Comparison of ENCODE assay signal across 1 cellular context in genomic region chr2:74833418-74834233, GRCh38.
A peak's percentile ranks its signal among the peaks of the same experiment; 100 is the strongest.
TF ChIP-seq lines count a peak whose summit lies in the region.

Gene HK2, plus strand, starts transcription at chr2:74834127. Its CDS starts 454 bp downstream, at chr2:74834581.

TF ChIP-seq in HepG2, 621 proteins besides CTCF, POLR2A, EP300 and RAD21 (continued from another document and continues in another):
- TF ChIP-seq DPF2 (CRISPR knock-in tag; IDR thresholded peaks at IDR 0.05; ENCODE audit: borderline replicate concordance, low read depth) (no peak), ZNF496 (CRISPR knock-in tag; IDR thresholded peaks at IDR 0.05; ENCODE audit: insufficient replicate concordance) (no peak), FOXA1 (IDR thresholded peaks at IDR 0.05) (no peak), FOXA1 (CRISPR knock-in tag; IDR thresholded peaks at IDR 0.05) (no peak), JUN (CRISPR knock-in tag; IDR thresholded peaks at IDR 0.05) (no peak), ZNF749 (CRISPR knock-in tag; IDR thresholded peaks at IDR 0.05; ENCODE audit: borderline replicate concordance) (no peak), ARNT2 (CRISPR knock-in tag; IDR thresholded peaks at IDR 0.05; ENCODE audit: low read depth) (0 out of 2 replicates have a peak, but pooled peaks have one; percentile 39), ZFP36L2 (CRISPR knock-in tag; IDR thresholded peaks at IDR 0.05) (no peak), ZNF354B (CRISPR knock-in tag; IDR thresholded peaks at IDR 0.05) (no peak), ZBTB3 (CRISPR knock-in tag; IDR thresholded peaks at IDR 0.05; ENCODE audit: borderline replicate concordance, low read depth) (no peak), ZNF3 (CRISPR knock-in tag; IDR thresholded peaks at IDR 0.05) (no peak), ZEB1 (IDR thresholded peaks at IDR 0.05; ENCODE audit: insufficient replicate concordance, low read depth) (no peak), HNRNPK (IDR thresholded peaks at IDR 0.05; ENCODE audit: low read depth, low read length, poor library complexity, severe bottlenecking) (no peak), ZBTB38 (CRISPR knock-in tag; IDR thresholded peaks at IDR 0.05) (peak; percentile 85), BRD4 (CRISPR knock-in tag; IDR thresholded peaks at IDR 0.05) (peak; percentile 14; the same call in 1 of the 2 replicates), ZNF615 (CRISPR knock-in tag; IDR thresholded peaks at IDR 0.05; ENCODE audit: borderline replicate concordance) (no peak), ZNF549 (CRISPR knock-in tag; IDR thresholded peaks at IDR 0.05) (no peak), ZNF383 (CRISPR knock-in tag; IDR thresholded peaks at IDR 0.05; ENCODE audit: borderline replicate concordance) (peak; percentile 71; the same call in 1 of the 2 replicates), PTBP1 (IDR thresholded peaks at IDR 0.05; ENCODE audit: low read depth, low read length, poor library complexity, severe bottlenecking) (no peak), CBFB (CRISPR knock-in tag; IDR thresholded peaks at IDR 0.05) (no peak), PLRG1 (conservative IDR thresholded peaks at IDR 0.05) (no peak), ZNF138 (CRISPR knock-in tag; IDR thresholded peaks at IDR 0.05; ENCODE audit: low read depth) (peak; percentile 25), KDM2A (CRISPR knock-in tag; IDR thresholded peaks at IDR 0.05; ENCODE audit: borderline replicate concordance, low read depth) (peak; percentile 75), HES4 (CRISPR knock-in tag; IDR thresholded peaks at IDR 0.05; ENCODE audit: borderline replicate concordance) (no peak), ZNF224 (CRISPR knock-in tag; IDR thresholded peaks at IDR 0.05) (no peak), BCL6 (CRISPR knock-in tag; IDR thresholded peaks at IDR 0.05) (peak; percentile 4), NONO (IDR thresholded peaks at IDR 0.05) (no peak), NONO (CRISPR knock-in tag; conservative IDR thresholded peaks at IDR 0.05) (peak; percentile 18; the same call in 1 of the 2 replicates), CCDC6 (CRISPR knock-in tag; IDR thresholded peaks at IDR 0.05) (no peak), ZNF646 (CRISPR knock-in tag; IDR thresholded peaks at IDR 0.05) (no peak), TOPORS (CRISPR knock-in tag; IDR thresholded peaks at IDR 0.05) (no peak), PPARG (CRISPR knock-in tag; conservative IDR thresholded peaks at IDR 0.05) (peak; percentile 40; the same call in 1 of the 2 replicates), FOXK2 (IDR thresholded peaks at IDR 0.05) (no peak), NKX3-1 (CRISPR knock-in tag; IDR thresholded peaks at IDR 0.05) (0 out of 2 replicates have a peak, but pooled peaks have one; percentile 70), HCFC1 (IDR thresholded peaks at IDR 0.05; ENCODE audit: low read depth, low read length) (no peak), HOXA3 (CRISPR knock-in tag; IDR thresholded peaks at IDR 0.05) (peak; percentile 71), ZNF543 (CRISPR knock-in tag; IDR thresholded peaks at IDR 0.05) (peak; percentile 54; the same call in 1 of the 2 replicates), ELF1 (CRISPR knock-in tag; IDR thresholded peaks at IDR 0.05) (no peak; the same call in 1 of the 2 replicates), ZSCAN31 (CRISPR knock-in tag; IDR thresholded peaks at IDR 0.05; ENCODE audit: low read depth) (no peak), KLF15 (CRISPR knock-in tag; IDR thresholded peaks at IDR 0.05; ENCODE audit: borderline replicate concordance) (peak; percentile 91)
- TF ChIP-seq, protein P1, sequence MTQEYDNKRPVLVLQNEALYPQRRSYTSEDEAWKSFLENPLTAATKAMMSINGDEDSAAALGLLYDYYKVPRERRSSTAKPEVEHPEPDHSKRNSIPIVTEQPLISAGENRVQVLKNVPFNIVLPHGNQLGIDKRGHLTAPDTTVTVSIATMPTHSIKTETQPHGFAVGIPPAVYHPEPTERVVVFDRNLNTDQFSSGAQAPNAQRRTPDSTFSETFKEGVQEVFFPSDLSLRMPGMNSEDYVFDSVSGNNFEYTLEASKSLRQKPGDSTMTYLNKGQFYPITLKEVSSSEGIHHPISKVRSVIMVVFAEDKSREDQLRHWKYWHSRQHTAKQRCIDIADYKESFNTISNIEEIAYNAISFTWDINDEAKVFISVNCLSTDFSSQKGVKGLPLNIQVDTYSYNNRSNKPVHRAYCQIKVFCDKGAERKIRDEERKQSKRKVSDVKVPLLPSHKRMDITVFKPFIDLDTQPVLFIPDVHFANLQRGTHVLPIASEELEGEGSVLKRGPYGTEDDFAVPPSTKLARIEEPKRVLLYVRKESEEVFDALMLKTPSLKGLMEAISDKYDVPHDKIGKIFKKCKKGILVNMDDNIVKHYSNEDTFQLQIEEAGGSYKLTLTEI (CRISPR knock-in tag; conservative IDR thresholded peaks at IDR 0.05): no peak
- TF ChIP-seq, protein P2, sequence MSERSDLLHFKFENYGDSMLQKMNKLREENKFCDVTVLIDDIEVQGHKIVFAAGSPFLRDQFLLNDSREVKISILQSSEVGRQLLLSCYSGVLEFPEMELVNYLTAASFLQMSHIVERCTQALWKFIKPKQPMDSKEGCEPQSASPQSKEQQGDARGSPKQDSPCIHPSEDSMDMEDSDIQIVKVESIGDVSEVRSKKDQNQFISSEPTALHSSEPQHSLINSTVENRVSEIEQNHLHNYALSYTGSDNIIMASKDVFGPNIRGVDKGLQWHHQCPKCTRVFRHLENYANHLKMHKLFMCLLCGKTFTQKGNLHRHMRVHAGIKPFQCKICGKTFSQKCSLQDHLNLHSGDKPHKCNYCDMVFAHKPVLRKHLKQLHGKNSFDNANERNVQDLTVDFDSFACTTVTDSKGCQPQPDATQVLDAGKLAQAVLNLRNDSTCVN (CRISPR knock-in tag; IDR thresholded peaks at IDR 0.05; ENCODE audit: borderline replicate concordance): no peak
- TF ChIP-seq, protein P3, sequence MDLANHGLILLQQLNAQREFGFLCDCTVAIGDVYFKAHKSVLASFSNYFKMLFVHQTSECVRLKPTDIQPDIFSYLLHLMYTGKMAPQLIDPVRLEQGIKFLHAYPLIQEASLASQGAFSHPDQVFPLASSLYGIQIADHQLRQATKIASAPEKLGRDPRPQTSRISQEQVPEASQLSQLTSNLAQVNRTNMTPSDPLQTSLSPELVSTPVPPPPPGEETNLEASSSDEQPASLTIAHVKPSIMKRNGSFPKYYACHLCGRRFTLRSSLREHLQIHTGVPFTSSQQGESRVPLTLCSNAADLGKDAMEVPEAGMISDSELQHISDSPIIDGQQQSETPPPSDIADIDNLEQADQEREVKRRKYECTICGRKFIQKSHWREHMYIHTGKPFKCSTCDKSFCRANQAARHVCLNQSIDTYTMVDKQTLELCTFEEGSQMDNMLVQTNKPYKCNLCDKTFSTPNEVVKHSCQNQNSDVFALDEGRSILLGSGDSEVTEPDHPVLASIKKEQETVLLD (CRISPR knock-in tag; IDR thresholded peaks at IDR 0.05; ENCODE audit: low read depth): no peak
- TF ChIP-seq, protein P4, sequence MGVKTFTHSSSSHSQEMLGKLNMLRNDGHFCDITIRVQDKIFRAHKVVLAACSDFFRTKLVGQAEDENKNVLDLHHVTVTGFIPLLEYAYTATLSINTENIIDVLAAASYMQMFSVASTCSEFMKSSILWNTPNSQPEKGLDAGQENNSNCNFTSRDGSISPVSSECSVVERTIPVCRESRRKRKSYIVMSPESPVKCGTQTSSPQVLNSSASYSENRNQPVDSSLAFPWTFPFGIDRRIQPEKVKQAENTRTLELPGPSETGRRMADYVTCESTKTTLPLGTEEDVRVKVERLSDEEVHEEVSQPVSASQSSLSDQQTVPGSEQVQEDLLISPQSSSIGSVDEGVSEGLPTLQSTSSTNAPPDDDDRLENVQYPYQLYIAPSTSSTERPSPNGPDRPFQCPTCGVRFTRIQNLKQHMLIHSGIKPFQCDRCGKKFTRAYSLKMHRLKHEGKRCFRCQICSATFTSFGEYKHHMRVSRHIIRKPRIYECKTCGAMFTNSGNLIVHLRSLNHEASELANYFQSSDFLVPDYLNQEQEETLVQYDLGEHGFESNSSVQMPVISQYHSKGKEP (CRISPR knock-in tag; IDR thresholded peaks at IDR 0.05): no peak
- TF ChIP-seq, protein P5, sequence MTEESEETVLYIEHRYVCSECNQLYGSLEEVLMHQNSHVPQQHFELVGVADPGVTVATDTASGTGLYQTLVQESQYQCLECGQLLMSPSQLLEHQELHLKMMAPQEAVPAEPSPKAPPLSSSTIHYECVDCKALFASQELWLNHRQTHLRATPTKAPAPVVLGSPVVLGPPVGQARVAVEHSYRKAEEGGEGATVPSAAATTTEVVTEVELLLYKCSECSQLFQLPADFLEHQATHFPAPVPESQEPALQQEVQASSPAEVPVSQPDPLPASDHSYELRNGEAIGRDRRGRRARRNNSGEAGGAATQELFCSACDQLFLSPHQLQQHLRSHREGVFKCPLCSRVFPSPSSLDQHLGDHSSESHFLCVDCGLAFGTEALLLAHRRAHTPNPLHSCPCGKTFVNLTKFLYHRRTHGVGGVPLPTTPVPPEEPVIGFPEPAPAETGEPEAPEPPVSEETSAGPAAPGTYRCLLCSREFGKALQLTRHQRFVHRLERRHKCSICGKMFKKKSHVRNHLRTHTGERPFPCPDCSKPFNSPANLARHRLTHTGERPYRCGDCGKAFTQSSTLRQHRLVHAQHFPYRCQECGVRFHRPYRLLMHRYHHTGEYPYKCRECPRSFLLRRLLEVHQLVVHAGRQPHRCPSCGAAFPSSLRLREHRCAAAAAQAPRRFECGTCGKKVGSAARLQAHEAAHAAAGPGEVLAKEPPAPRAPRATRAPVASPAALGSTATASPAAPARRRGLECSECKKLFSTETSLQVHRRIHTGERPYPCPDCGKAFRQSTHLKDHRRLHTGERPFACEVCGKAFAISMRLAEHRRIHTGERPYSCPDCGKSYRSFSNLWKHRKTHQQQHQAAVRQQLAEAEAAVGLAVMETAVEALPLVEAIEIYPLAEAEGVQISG (CRISPR knock-in tag; IDR thresholded peaks at IDR 0.05): peak; percentile 79
- TF ChIP-seq, protein P6, sequence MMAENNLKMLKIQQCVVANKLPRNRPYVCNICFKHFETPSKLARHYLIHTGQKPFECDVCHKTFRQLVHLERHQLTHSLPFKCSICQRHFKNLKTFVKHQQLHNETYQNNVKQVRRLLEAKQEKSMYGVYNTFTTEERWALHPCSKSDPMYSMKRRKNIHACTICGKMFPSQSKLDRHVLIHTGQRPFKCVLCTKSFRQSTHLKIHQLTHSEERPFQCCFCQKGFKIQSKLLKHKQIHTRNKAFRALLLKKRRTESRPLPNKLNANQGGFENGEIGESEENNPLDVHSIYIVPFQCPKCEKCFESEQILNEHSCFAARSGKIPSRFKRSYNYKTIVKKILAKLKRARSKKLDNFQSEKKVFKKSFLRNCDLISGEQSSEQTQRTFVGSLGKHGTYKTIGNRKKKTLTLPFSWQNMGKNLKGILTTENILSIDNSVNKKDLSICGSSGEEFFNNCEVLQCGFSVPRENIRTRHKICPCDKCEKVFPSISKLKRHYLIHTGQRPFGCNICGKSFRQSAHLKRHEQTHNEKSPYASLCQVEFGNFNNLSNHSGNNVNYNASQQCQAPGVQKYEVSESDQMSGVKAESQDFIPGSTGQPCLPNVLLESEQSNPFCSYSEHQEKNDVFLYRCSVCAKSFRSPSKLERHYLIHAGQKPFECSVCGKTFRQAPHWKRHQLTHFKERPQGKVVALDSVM (CRISPR knock-in tag; IDR thresholded peaks at IDR 0.05): no peak
